Comparison of ENCODE assay signal across 29 cellular contexts in genomic region chr3:45411081-45411480, GRCh38.
"Had no signal": no experiment of that assay in that cellular context is flagged by ENCODE, and none has a peak within 500 bp of the region (broad histone marks: within the 10 kb centered on the region; RNA-seq: fewer than 3 reads in every experiment).

No MANE protein-coding gene starts in this region.

- H3K4me1 Mint-ChIP-seq: T-helper 17 cell had no signal

- H3K9me3 ChIP-seq: body of pancreas, heart left ventricle, testis had no signal

- H3K27me3 Mint-ChIP-seq: activated CD4-positive, alpha-beta memory T cell treated with anti-CD3 and anti-CD28 coated beads, Interleukin-2, amount 10 ng/mL, durations not matched to agents 7 days and 5 days; activated CD4-positive, alpha-beta T cell treated with anti-CD3 and anti-CD28 coated beads, Interleukin-2, amount 10 ng/mL, durations not matched to agents 7 days and 5 days; activated CD8-positive, alpha-beta memory T cell treated with anti-CD3 and anti-CD28 coated beads, Interleukin-2, amount 10 ng/mL, durations not matched to agents 7 days and 5 days; activated naive CD8-positive, alpha-beta T cell; effector memory CD8-positive, alpha-beta T cell; naive thymus-derived CD4-positive, alpha-beta T cell; T-helper 17 cell had no signal

- H3K4me3 ChIP-seq: body of pancreas, cardiac muscle cell, heart left ventricle, testis, transverse colon had no signal

- H3K36me3 ChIP-seq: transverse colon had no signal

- H3K9me3 Mint-ChIP-seq: activated CD4-positive, alpha-beta memory T cell treated with anti-CD3 and anti-CD28 coated beads, Interleukin-2, amount 10 ng/mL, durations not matched to agents 7 days and 5 days; effector memory CD8-positive, alpha-beta T cell; immature natural killer cell; naive thymus-derived CD4-positive, alpha-beta T cell had no signal

- H3K4me3 Mint-ChIP-seq: activated CD4-positive, alpha-beta memory T cell treated with anti-CD3 and anti-CD28 coated beads, Interleukin-2, amount 10 ng/mL, durations not matched to agents 7 days and 5 days; activated CD4-positive, alpha-beta T cell treated with anti-CD3 and anti-CD28 coated beads, Interleukin-2, amount 10 ng/mL, durations not matched to agents 7 days and 5 days; activated CD8-positive, alpha-beta memory T cell treated with anti-CD3 and anti-CD28 coated beads, Interleukin-2, amount 10 ng/mL, durations not matched to agents 7 days and 5 days; activated naive CD8-positive, alpha-beta T cell; effector memory CD8-positive, alpha-beta T cell; immature natural killer cell; naive thymus-derived CD4-positive, alpha-beta T cell had no signal

- H3K27ac ChIP-seq: body of pancreas, cardiac muscle cell, foreskin keratinocyte had no signal

- H3K4me1 ChIP-seq: body of pancreas, foreskin keratinocyte had no signal

- ATAC-seq: activated CD8-positive, alpha-beta memory T cell treated with anti-CD3 and anti-CD28 coated beads, Interleukin-2, amount 10 ng/mL, durations not matched to agents 7 days and 5 days; body of pancreas; effector memory CD8-positive, alpha-beta T cell; esophagus mucosa; foreskin keratinocyte; heart left ventricle; left colon; naive thymus-derived CD4-positive, alpha-beta T cell; right cardiac atrium; T-helper 17 cell had no signal

- H3K27ac Mint-ChIP-seq: activated CD4-positive, alpha-beta memory T cell treated with anti-CD3 and anti-CD28 coated beads, Interleukin-2, amount 10 ng/mL, durations not matched to agents 7 days and 5 days; activated CD4-positive, alpha-beta T cell treated with anti-CD3 and anti-CD28 coated beads, Interleukin-2, amount 10 ng/mL, durations not matched to agents 7 days and 5 days; activated CD8-positive, alpha-beta memory T cell treated with anti-CD3 and anti-CD28 coated beads, Interleukin-2, amount 10 ng/mL, durations not matched to agents 7 days and 5 days; activated naive CD8-positive, alpha-beta T cell; effector memory CD8-positive, alpha-beta T cell; immature natural killer cell; naive thymus-derived CD4-positive, alpha-beta T cell; T-helper 17 cell had no signal

- H3K27me3 ChIP-seq: body of pancreas, cardiac muscle cell, foreskin keratinocyte, heart left ventricle, testis, transverse colon had no signal

- DNase-seq: activated CD4-positive, alpha-beta memory T cell treated with anti-CD3 and anti-CD28 coated beads, Interleukin-2, amount 10 ng/mL, durations not matched to agents 7 days and 5 days; activated CD4-positive, alpha-beta T cell treated with anti-CD3 and anti-CD28 coated beads for 1 hour; activated CD4-positive, alpha-beta T cell treated with anti-CD3 and anti-CD28 coated beads, Interleukin-2, amount 10 ng/mL, durations not matched to agents 7 days and 5 days; activated CD8-positive, alpha-beta memory T cell treated with anti-CD3 and anti-CD28 coated beads, Interleukin-2, amount 10 ng/mL, durations not matched to agents 7 days and 5 days; activated naive CD4-positive, alpha-beta T cell treated with Interleukin-2 at 50 U/mL for 16 hours; activated T-cell treated with anti-CD3 and anti-CD28 coated beads, Interleukin-2, amount 50 U/mL, for 48 hours; aorta; body of pancreas; cortex of kidney; effector memory CD8-positive, alpha-beta T cell; foreskin keratinocyte; heart left ventricle; hypothalamus; immature natural killer cell; kidney; left colon; midbrain; naive thymus-derived CD4-positive, alpha-beta T cell; occipital lobe; right cardiac atrium; stimulated activated CD4-positive, alpha-beta T cell treated with anti-CD3 and anti-CD28 coated beads, Interleukin-2, amount 100 ng/mL, for 48 hours; stimulated activated naive CD4-positive, alpha-beta T cell treated with Interleukin-2 at 50 U/mL for 16 hours; T-helper 17 cell; T1000; testis; transverse colon had no signal
